In the genomic region with DNA sequence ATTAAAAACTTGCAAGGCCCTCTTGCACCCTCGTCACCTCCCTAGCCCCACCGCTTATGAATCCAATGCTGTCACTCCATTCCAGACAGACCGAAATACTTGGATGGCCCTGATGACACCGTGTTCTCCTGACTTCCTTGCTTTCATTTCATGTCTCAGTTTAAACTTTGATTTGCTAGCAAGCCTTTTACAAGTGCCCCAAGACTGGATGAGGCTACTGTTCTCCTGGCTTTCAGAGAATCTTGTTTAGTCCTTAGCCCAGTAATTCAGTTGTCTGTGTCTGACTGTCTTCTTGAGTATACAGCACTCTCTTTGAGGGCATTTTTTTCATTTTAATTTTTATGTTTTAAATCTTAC, we compare ENCODE assay signal across 9 cellular contexts. TPM values are rescaled to one million over a fixed set of nuclear protein-coding genes. Genes with fewer than 3 reads are reported as not detected.
DNase-seq lines count a peak whose midpoint lies in the region; ATAC-seq, FAIRE-seq and TF ChIP-seq lines count a peak whose summit lies in the region.
"Had no signal": no experiment of that assay in that cellular context is flagged by ENCODE, and none has a peak within 500 bp of the region (broad histone marks: within the 10 kb centered on the region; RNA-seq: fewer than 3 reads in every experiment).

No MANE protein-coding gene starts in this region.

- no peaks in the 10 kb centered on the region for H3K36me3 ChIP-seq in GM23338 (ENCODE audit: insufficient read depth)
- H3K36me3 ChIP-seq in keratinocyte (ENCODE audit: control insufficient read depth in 2 of 2, extremely low read depth in 1 of 2, insufficient read depth in 2 of 2, low read length in 2 of 2), result no peaks in the 10 kb centered on the region
- no peaks in the 10 kb centered on the region for H3K36me3 ChIP-seq in uterus

- H3K27me3 ChIP-seq in GM23338 (ENCODE audit: insufficient read depth), result no peaks in the 10 kb centered on the region
- H3K27me3 ChIP-seq in keratinocyte (ENCODE audit: control insufficient read depth, extremely low read depth, insufficient read depth, low read length), result no peaks in the 10 kb centered on the region
- no peaks in the 10 kb centered on the region for H3K27me3 ChIP-seq in uterus

- ATAC-seq in GM23338, result no peak
- ATAC-seq in esophagus mucosa, result no peak
- ATAC-seq: HCT116 had no signal

- CTCF ChIA-PET in activated CD4-positive, alpha-beta memory T cell treated with anti-CD3 and anti-CD28 coated beads, Interleukin-2, amount 10 ng/mL, durations not matched to agents 7 days and 5 days (lab: Charles Lee), result interaction anchor here (0.8 to 1.8 kb wide), 3 partner anchors 30 to 58 kb away, joined by 3 to 11 read pairs (median 3); a partner anchor contains a TSS

- H3K9me3 Mint-ChIP-seq in GM23338, result no peaks in the 10 kb centered on the region
- no peaks in the 10 kb centered on the region for H3K9me3 Mint-ChIP-seq in activated CD4-positive, alpha-beta memory T cell treated with anti-CD3 and anti-CD28 coated beads, Interleukin-2, amount 10 ng/mL, durations not matched to agents 7 days and 5 days

- H3K79me2 ChIP-seq in GM23338 (replicated peaks; ENCODE audit: insufficient read depth) (no peaks in the 10 kb centered on the region), keratinocyte (ENCODE audit: control insufficient read depth, insufficient read depth, low read length) (no peaks in the 10 kb centered on the region)

- POLR2A ChIA-PET in activated CD4-positive, alpha-beta memory T cell treated with anti-CD3 and anti-CD28 coated beads, Interleukin-2, amount 10 ng/mL, durations not matched to agents 7 days and 5 days (lab: Charles Lee), result interaction anchor here (0.9 to 5.7 kb wide), 15 partner anchors 9 to 641 kb away, joined by 3 to 84 read pairs (median 5); a partner anchor contains a TSS

- no peaks in the 10 kb centered on the region for H3K9me1 ChIP-seq in keratinocyte (ENCODE audit: control insufficient read depth, extremely low read depth, insufficient read depth, low read length)

- no peak overlapping the region for H3K27ac Mint-ChIP-seq in GM23338
- H3K27ac Mint-ChIP-seq in activated CD4-positive, alpha-beta memory T cell treated with anti-CD3 and anti-CD28 coated beads, Interleukin-2, amount 10 ng/mL, durations not matched to agents 7 days and 5 days, result peak overlapping the region; percentile 92

- H2AFZ ChIP-seq in GM23338 (peak overlapping the region; percentile 33; the same call in 1 of the 2 replicates), keratinocyte (ENCODE audit: control insufficient read depth, low read length) (peak overlapping the region; percentile 74)

- no peak for TF ChIP-seq CTCF in GM23338 (conservative IDR thresholded peaks at IDR 0.05; ENCODE audit: low read depth in 2 of 2)
- no peak for TF ChIP-seq CTCF in keratinocyte (optimal IDR thresholded peaks at IDR 0.05 in 1 of 3, IDR thresholded peaks at IDR 0.05 in 1 of 3, conservative IDR thresholded peaks at IDR 0.05 in 1 of 3; ENCODE audit: extremely low read depth in 1 of 3, insufficient read depth in 2 of 3, low read length in 3 of 3)
- TF ChIP-seq CTCF in uterus (IDR thresholded peaks at IDR 0.05), result no peak

- no peak for FAIRE-seq in keratinocyte (lab: Jason Lieb, UNC)

- H3K4me1 ChIP-seq in GM23338 (ENCODE audit: insufficient read depth), result no peaks in the 10 kb centered on the region
- H3K4me1 ChIP-seq in keratinocyte (ENCODE audit: control insufficient read depth, extremely low read depth, insufficient read depth, low read length), result peaks cover 9% of the 10 kb centered on the region
- H3K4me1 ChIP-seq in uterus, result peaks cover 0 to 5% of the 10 kb centered on the region in 2 donors

- dilution Hi-C loops in keratinocyte (cut with MboI; ENCODE audit: extremely low pct_ligation_motif_present, low sequenced_read_pairs), result no loop called here

- DNase-seq in EL, result peak; percentile 33
- no peak for DNase-seq in GM23338 (ENCODE audit: low spot score)
- no peak for DNase-seq in activated CD4-positive, alpha-beta memory T cell treated with anti-CD3 and anti-CD28 coated beads, Interleukin-2, amount 10 ng/mL, durations not matched to agents 7 days and 5 days
- DNase-seq in keratinocyte (ENCODE audit: low read depth, low spot score), result no peak
- no peak for DNase-seq in uterus
- DNase-seq in stimulated activated CD4-positive, alpha-beta T cell treated with anti-CD3 and anti-CD28 coated beads, Interleukin-4, amount 100 ng/mL, for 24 hours, result no peak
- no peak for DNase-seq in NCI-H1694 (lab: John Stamatoyannopoulos, UW)

- H3K27me3 Mint-ChIP-seq in GM23338 (ENCODE audit: insufficient read depth, low read depth, poor library complexity), result peaks cover 2% of the 10 kb centered on the region
- peaks cover 10% of the 10 kb centered on the region for H3K27me3 Mint-ChIP-seq in activated CD4-positive, alpha-beta memory T cell treated with anti-CD3 and anti-CD28 coated beads, Interleukin-2, amount 10 ng/mL, durations not matched to agents 7 days and 5 days

- H3K9ac ChIP-seq in keratinocyte (ENCODE audit: control insufficient read depth, extremely low read depth, insufficient read depth, low read length), result peak overlapping the region; percentile 36

- no peaks in the 10 kb centered on the region for H3F3A ChIP-seq in GM23338 (replicated peaks; ENCODE audit: low read depth)

- H3K9me2 ChIP-seq in GM23338 (ENCODE audit: insufficient read depth), result no peaks in the 10 kb centered on the region

- H3K9me3 ChIP-seq in keratinocyte (ENCODE audit: control insufficient read depth, low read depth, low read length) (no peaks in the 10 kb centered on the region), uterus (no peaks in the 10 kb centered on the region)

- H3K4me1 Mint-ChIP-seq in GM23338, result no peaks in the 10 kb centered on the region
- peaks cover 45% of the 10 kb centered on the region for H3K4me1 Mint-ChIP-seq in activated CD4-positive, alpha-beta memory T cell treated with anti-CD3 and anti-CD28 coated beads, Interleukin-2, amount 10 ng/mL, durations not matched to agents 7 days and 5 days

- no peaks in the 10 kb centered on the region for H3K36me3 Mint-ChIP-seq in GM23338 (ENCODE audit: low read depth)
- H3K36me3 Mint-ChIP-seq in activated CD4-positive, alpha-beta memory T cell treated with anti-CD3 and anti-CD28 coated beads, Interleukin-2, amount 10 ng/mL, durations not matched to agents 7 days and 5 days (ENCODE audit: low read depth), result peaks cover 36% of the 10 kb centered on the region

- H3K4me2 ChIP-seq in GM23338, result no peak overlapping the region
- peak overlapping the region; percentile 26 for H3K4me2 ChIP-seq in keratinocyte (ENCODE audit: control insufficient read depth, extremely low read depth, insufficient read depth, low read depth, low read length)

- no peak overlapping the region for H3K27ac ChIP-seq in GM23338 (ENCODE audit: low read depth)
- H3K27ac ChIP-seq in keratinocyte (ENCODE audit: control insufficient read depth, insufficient read depth, low read length), result no peak overlapping the region
- H3K27ac ChIP-seq in uterus, result peak overlapping the region; percentile 70 to 90

- H3K4me3 ChIP-seq in GM23338 (no peak overlapping the region), keratinocyte (ENCODE audit: control insufficient read depth in 2 of 3, extremely low read depth in 1 of 3, insufficient read depth in 2 of 3, low read depth in 1 of 3, low read length in 3 of 3) (peak overlapping the region in 1 of 3 experiments; percentile 22), uterus (peak overlapping the region; percentile 21 to 24)

- no peak overlapping the region for H3K4me3 Mint-ChIP-seq in GM23338
- H3K4me3 Mint-ChIP-seq in activated CD4-positive, alpha-beta memory T cell treated with anti-CD3 and anti-CD28 coated beads, Interleukin-2, amount 10 ng/mL, durations not matched to agents 7 days and 5 days, result peak overlapping the region; percentile 90

- intact Hi-C loops in uterus (cut with DNase I; ENCODE audit: low total_unique reads), result loop anchor here (10.0 kb wide), 1 partner anchor 55 kb away; no protein-coding TSS in a partner anchor

- H4K20me1 ChIP-seq in GM23338 (replicated peaks; ENCODE audit: insufficient read depth) (no peaks in the 10 kb centered on the region), keratinocyte (ENCODE audit: control insufficient read depth, extremely low read depth, insufficient read depth, low read length) (no peaks in the 10 kb centered on the region)

- TF ChIP-seq POLR2A in uterus (IDR thresholded peaks at IDR 0.05), result peak in 1 of 2 donors; percentile 29

TF ChIP-seq in GM23338, 12 proteins besides CTCF, POLR2A, EP300 and RAD21:
- TF ChIP-seq EZH2phosphoT487 (IDR thresholded peaks at IDR 0.05; ENCODE audit: unreplicated experiment), result no peak

RNA-seq across cellular contexts. Expression of a gene that starts 0.8 kb away (rescaled TPM):
- total RNA-seq in GM23338 (2014; rRNA removed; shearing (Covaris generic)), result not detected in 2 replicates
- polyA plus RNA-seq in GM23338 (2016; fragmentation: Nextera tagmentation; extraction: Ambion mirVana) (0.23 TPM in 1 of 2 replicates, not detected in the other), keratinocyte (13.9 to 37.4 TPM (median 34.8 TPM) in 3 replicates)
- 100 to 1,000 TPM; 420 to 430 TPM for total RNA-seq in activated CD4-positive, alpha-beta memory T cell treated with anti-CD3 and anti-CD28 coated beads, Interleukin-2, amount 10 ng/mL, durations not matched to agents 7 days and 5 days
- 0.22 TPM for polyA plus RNA-seq in keratinocyte (2011; ENCODE audit: low read depth)
- 10.4 and 17.5 TPM in 2 replicates for polyA plus RNA-seq in keratinocyte (2011; cell fraction: cytosol; rRNA removed)
- 35.6 and 39.7 TPM in 2 replicates for polyA plus RNA-seq in keratinocyte (2011; cell fraction: nucleus; rRNA removed)
- polyA plus RNA-seq in keratinocyte (2012; ENCODE audit: low replicate concordance), result 0.37 and 12.8 TPM in 2 replicates
- 1.5 to 51.8 TPM (median 36.0 TPM) in 3 replicates for polyA minus RNA-seq in keratinocyte
- polyA minus RNA-seq in keratinocyte (2011; cell fraction: cytosol; rRNA and poly(A)+ RNA removed), result 10.2 TPM
- polyA minus RNA-seq in keratinocyte (2011; cell fraction: nucleus; rRNA and poly(A)+ RNA removed), result 30.9 and 63.4 TPM in 2 replicates
- total RNA-seq in uterus (10 to 100 TPM in 2 of 4 donors, 1 to 10 TPM in 2; 3.8 to 60.2 (median 17.3) TPM), esophagus mucosa (0.88 TPM)

RNA-seq across cellular contexts. Expression of a gene that starts 30.2 kb away (rescaled TPM):
- total RNA-seq in GM23338 (2014; rRNA removed; shearing (Covaris generic)), result not detected in 2 replicates
- polyA plus RNA-seq in GM23338 (2016; fragmentation: Nextera tagmentation; extraction: Ambion mirVana) (not detected in 2 replicates), keratinocyte (48.5 to 97.0 TPM (median 77.9 TPM) in 3 replicates)
- total RNA-seq in activated CD4-positive, alpha-beta memory T cell treated with anti-CD3 and anti-CD28 coated beads, Interleukin-2, amount 10 ng/mL, durations not matched to agents 7 days and 5 days, result 100 to 1,000 TPM; 320 to 338 TPM
- 4.4 TPM for polyA plus RNA-seq in keratinocyte (2011; ENCODE audit: low read depth)
- polyA plus RNA-seq in keratinocyte (2011; cell fraction: cytosol; rRNA removed), result 23.1 and 42.4 TPM in 2 replicates
- 91.2 and 118 TPM in 2 replicates for polyA plus RNA-seq in keratinocyte (2011; cell fraction: nucleus; rRNA removed)
- polyA plus RNA-seq in keratinocyte (2012; ENCODE audit: low replicate concordance), result 3.0 and 44.1 TPM in 2 replicates
- polyA minus RNA-seq in keratinocyte, result 7.9 to 49.5 TPM (median 28.1 TPM) in 3 replicates
- 7.7 TPM for polyA minus RNA-seq in keratinocyte (2011; cell fraction: cytosol; rRNA and poly(A)+ RNA removed)
- polyA minus RNA-seq in keratinocyte (2011; cell fraction: nucleus; rRNA and poly(A)+ RNA removed), result 16.6 and 38.8 TPM in 2 replicates
- total RNA-seq in uterus (10 to 100 TPM; 10.6 to 77.1 (median 47.7) TPM), esophagus mucosa (10.7 TPM)

Comparison
In these comparisons a context has a peak if more than half of its experiments do, and no peak if none do; other contexts are left out.
1. H3K27ac ChIP-seq: peak in uterus (2 of 2); none in GM23338 (single experiment) and keratinocyte (single experiment).
2. RNA of a gene that starts 0.8 kb away (total RNA-seq): 420 to 430 TPM in activated CD4-positive, alpha-beta memory T cell treated with anti-CD3 and anti-CD28 coated beads, Interleukin-2, amount 10 ng/mL, durations not matched to agents 7 days and 5 days; 3.8 to 60.2 TPM in uterus, 0.88 TPM in esophagus mucosa (single experiment) and not detected in GM23338; every median in the first group is over 4 times any median in the second.
3. RNA of a gene that starts 30.2 kb away (total RNA-seq): 320 to 338 TPM in activated CD4-positive, alpha-beta memory T cell treated with anti-CD3 and anti-CD28 coated beads, Interleukin-2, amount 10 ng/mL, durations not matched to agents 7 days and 5 days, 10.6 to 77.1 TPM in uterus and 10.7 TPM in esophagus mucosa (single experiment); not detected in GM23338; every median in the first group is over 10 times any median in the second.